Comparison of ENCODE assay signal across 4 cellular contexts in genomic region chr16:16643828-16644227, GRCh38.
A peak's percentile ranks its signal among the peaks of the same experiment; 100 is the strongest.
DNase-seq lines count a peak whose midpoint lies in the region; ATAC-seq, FAIRE-seq and TF ChIP-seq lines count a peak whose summit lies in the region.
"Not testable (repeated sequence)": the region's sequence is repeated elsewhere in the genome, so short reads cannot be mapped to it uniquely, and the experiment has no call there.

No MANE protein-coding gene starts in this region.

- not testable (repeated sequence) for H3K27ac ChIP-seq in K562 (ENCODE audit: extremely low read depth, low read depth, low read length)

- H3K4me3 ChIP-seq in K562: not testable (repeated sequence)

- H3K4me1 ChIP-seq in K562 (replicated peaks in 1 of 2; ENCODE audit: control insufficient read depth in 2 of 2, insufficient read depth in 2 of 2, low read length in 2 of 2): not testable (repeated sequence)

- WGBS in K562 (ENCODE audit: insufficient coverage, low coverage, missing lambda C conversion rate): 59% methylated on average over 1 of the region's 1 CpG

- CTCF ChIA-PET in K562 (lab: Yijun Ruan, JAX; ENCODE audit: low intra/inter-chr PET ratio): not testable (repeated sequence)

- intact Hi-C loops in K562 (cut with micrococcal nuclease): not testable (repeated sequence)

- H3K27me3 ChIP-seq in K562 (ENCODE audit: control insufficient read depth in 2 of 2, insufficient read depth in 2 of 2, low read length in 2 of 2): not testable (repeated sequence)

- POLR2A ChIA-PET in K562 (lab: Yijun Ruan, JAX): not testable (repeated sequence)

- TF ChIP-seq POLR2A in K562 (conservative IDR thresholded peaks at IDR 0.05): not testable (repeated sequence)

- not testable (repeated sequence) for H2AFZ ChIP-seq in K562 (ENCODE audit: low read depth, low read length)

- H3K4me2 ChIP-seq in K562 (ENCODE audit: insufficient read depth, low read length): not testable (repeated sequence)

- not testable (repeated sequence) for TF ChIP-seq RAD21 in K562 (CRISPR knock-in tag; conservative IDR thresholded peaks at IDR 0.05 in 1 of 2, IDR thresholded peaks at IDR 0.05 in 1 of 2)

- ATAC-seq in K562: not testable (repeated sequence)

- BruUV-seq in K562 (replicated peaks; lab: Mats Ljungman, UMichigan): not testable (repeated sequence)

- H4K20me1 ChIP-seq in K562 (replicated peaks; ENCODE audit: control insufficient read depth, insufficient read depth, low read length): not testable (repeated sequence)

- not testable (repeated sequence) for H3K9ac ChIP-seq in K562 (ENCODE audit: insufficient read depth in 1 of 2, low read depth in 2 of 2, low read length in 2 of 2)

- in situ Hi-C loops in K562 (cut with MboI): not testable (repeated sequence)

- FAIRE-seq in A204.1 (lab: Jason Lieb, UNC) (peak; percentile 23), G401.6 (lab: Jason Lieb, UNC) (peak; percentile 51), frontal cortex (lab: Jason Lieb, UNC) (peak; percentile 83)
- not testable (repeated sequence) for FAIRE-seq in K562 (lab: Jason Lieb, UNC)

- not testable (repeated sequence) for TF ChIP-seq EP300 in K562 (IDR thresholded peaks at IDR 0.05; ENCODE audit: low read length)

- H3K79me2 ChIP-seq in K562 (ENCODE audit: control insufficient read depth, insufficient read depth, low read length): not testable (repeated sequence)

- TF ChIP-seq CTCF in K562 (IDR thresholded peaks at IDR 0.05 in 2 of 3, conservative IDR thresholded peaks at IDR 0.05 in 1 of 3; ENCODE audit: insufficient read depth in 2 of 3, low read depth in 1 of 3, low read length in 3 of 3): not testable (repeated sequence)

- not testable (repeated sequence) for DNase-seq in K562 (ENCODE audit: extremely low read depth in 1 of 4, low spot score in 3 of 4); frontal cortex (ENCODE audit: low spot score in 2 of 2)

- H3K9me3 ChIP-seq in K562 (replicated peaks; ENCODE audit: control insufficient read depth, insufficient read depth, low read depth, low read length): not testable (repeated sequence)

- not testable (repeated sequence) for H3K9me1 ChIP-seq in K562 (ENCODE audit: control insufficient read depth, insufficient read depth, low read length)

- not testable (repeated sequence) for H3K36me3 ChIP-seq in K562 (ENCODE audit: control insufficient read depth, insufficient read depth, low read length)

TF ChIP-seq in K562, 482 proteins besides CTCF, POLR2A, EP300 and RAD21:
- TF ChIP-seq ZNF354B (CRISPR knock-in tag; IDR thresholded peaks at IDR 0.05): peak; percentile 71
- peak; percentile 94 for TF ChIP-seq ZNF507 (tag; conservative IDR thresholded peaks at IDR 0.05)
